2 cellular contexts compared by ENCODE assay signal in the genomic region with DNA sequence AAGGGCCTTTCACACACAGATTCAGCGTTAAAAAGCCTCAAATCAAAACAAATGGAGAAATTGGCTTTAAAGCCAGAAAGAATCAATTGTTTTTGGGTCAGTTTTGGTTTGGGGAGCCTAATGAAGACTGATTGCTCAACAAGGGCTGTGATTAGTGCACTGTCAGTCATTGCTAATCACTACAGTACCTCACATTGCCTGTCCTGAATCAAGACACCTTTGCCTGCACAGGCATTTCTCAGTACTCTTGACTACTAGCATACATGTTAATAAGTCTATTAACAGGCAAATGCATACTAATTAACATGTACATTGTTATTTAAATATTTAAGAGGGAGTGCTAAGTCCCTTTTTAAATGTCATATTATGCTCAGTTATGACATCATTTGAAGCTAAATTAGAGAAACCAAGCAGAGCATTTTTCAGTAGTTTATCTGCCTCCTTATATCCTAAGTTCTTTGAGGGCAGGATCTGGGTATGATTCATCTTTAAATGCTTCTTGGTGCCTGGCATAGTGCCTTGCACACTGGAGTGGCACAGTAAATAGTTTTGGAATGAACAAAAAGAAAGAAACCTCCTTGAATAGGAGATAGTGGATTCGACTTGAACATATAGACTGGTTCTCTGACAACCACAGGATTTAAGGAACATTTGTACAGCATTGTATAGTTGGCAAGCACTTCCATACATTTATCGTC.
TF ChIP-seq lines count a peak whose summit lies in the region.

No MANE protein-coding gene starts in this region.

TF ChIP-seq in A549, 52 proteins besides CTCF, POLR2A, EP300 and RAD21:
- TF ChIP-seq RARB (CRISPR knock-in tag; IDR thresholded peaks at IDR 0.05) (no peak), REST (IDR thresholded peaks at IDR 0.05) (no peak), ZC3H11A (IDR thresholded peaks at IDR 0.05) (no peak), TP53 (CRISPR knock-in tag; IDR thresholded peaks at IDR 0.05) (no peak), HMGXB4 (CRISPR knock-in tag; IDR thresholded peaks at IDR 0.05; ENCODE audit: borderline replicate concordance) (no peak), JUNB (IDR thresholded peaks at IDR 0.05) (no peak), ZNF302 (CRISPR knock-in tag; IDR thresholded peaks at IDR 0.05) (no peak), MAX (IDR thresholded peaks at IDR 0.05) (no peak), JUN (IDR thresholded peaks at IDR 0.05) (no peak), NFE2L2 (conservative IDR thresholded peaks at IDR 0.05; ENCODE audit: low read length) (no peak), CHD2 (IDR thresholded peaks at IDR 0.05; ENCODE audit: low read length, partially characterized antibody) (no peak), BHLHE40 (IDR thresholded peaks at IDR 0.05; ENCODE audit: low read depth, low read length) (no peak), HOXB13 (CRISPR knock-in tag; IDR thresholded peaks at IDR 0.05; ENCODE audit: low read depth) (no peak), CHD4 (IDR thresholded peaks at IDR 0.05; ENCODE audit: borderline replicate concordance) (no peak), MAZ (IDR thresholded peaks at IDR 0.05; ENCODE audit: borderline replicate concordance, low read depth, low read length) (no peak), KDM1A (IDR thresholded peaks at IDR 0.05; ENCODE audit: low read depth) (no peak), FOSB (CRISPR knock-in tag; IDR thresholded peaks at IDR 0.05) (no peak), HOXA7 (CRISPR knock-in tag; IDR thresholded peaks at IDR 0.05) (no peak)

TF ChIP-seq in IMR-90, 13 proteins besides CTCF, POLR2A, EP300 and RAD21:
- TF ChIP-seq FOS (IDR thresholded peaks at IDR 0.05; ENCODE audit: low read depth, low read length) (no peak), ELK1 (IDR thresholded peaks at IDR 0.05; ENCODE audit: borderline replicate concordance, low read depth, low read length) (no peak), RFX5 (IDR thresholded peaks at IDR 0.05; ENCODE audit: low read depth, low read length) (no peak), MAFK (IDR thresholded peaks at IDR 0.05; ENCODE audit: low read depth, low read length) (no peak), MAZ (IDR thresholded peaks at IDR 0.05; ENCODE audit: borderline replicate concordance, low read depth, low read length) (no peak), RCOR1 (IDR thresholded peaks at IDR 0.05; ENCODE audit: insufficient replicate concordance, low read length) (no peak), CEBPB (IDR thresholded peaks at IDR 0.05; ENCODE audit: low read depth, low read length) (no peak; the same call in 1 of the 2 replicates), BHLHE40 (IDR thresholded peaks at IDR 0.05; ENCODE audit: low read depth, low read length) (no peak), NFE2L2 (IDR thresholded peaks at IDR 0.05; ENCODE audit: low read depth, low read length) (no peak), SMC3 (IDR thresholded peaks at IDR 0.05; ENCODE audit: low read depth, low read length) (no peak), MXI1 (IDR thresholded peaks at IDR 0.05; ENCODE audit: borderline replicate concordance, low read depth, low read length) (no peak), CHD1 (IDR thresholded peaks at IDR 0.05; ENCODE audit: low read depth, low read length) (no peak)
- TF ChIP-seq, protein P1, sequence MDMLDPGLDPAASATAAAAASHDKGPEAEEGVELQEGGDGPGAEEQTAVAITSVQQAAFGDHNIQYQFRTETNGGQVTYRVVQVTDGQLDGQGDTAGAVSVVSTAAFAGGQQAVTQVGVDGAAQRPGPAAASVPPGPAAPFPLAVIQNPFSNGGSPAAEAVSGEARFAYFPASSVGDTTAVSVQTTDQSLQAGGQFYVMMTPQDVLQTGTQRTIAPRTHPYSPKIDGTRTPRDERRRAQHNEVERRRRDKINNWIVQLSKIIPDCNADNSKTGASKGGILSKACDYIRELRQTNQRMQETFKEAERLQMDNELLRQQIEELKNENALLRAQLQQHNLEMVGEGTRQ (IDR thresholded peaks at IDR 0.05; ENCODE audit: low read depth, low read length) = no peak
